9 cellular contexts compared by ENCODE assay signal in genomic region chr13:43364210-43365041, GRCh38.
DNase-seq lines count a peak whose midpoint lies in the region; ATAC-seq and TF ChIP-seq lines count a peak whose summit lies in the region.
"Had no signal": no experiment of that assay in that cellular context is flagged by ENCODE, and none has a peak within 500 bp of the region (broad histone marks: within the 10 kb centered on the region; RNA-seq: fewer than 3 reads in every experiment).

No MANE protein-coding gene starts in this region.

- 45% methylated on average over 10 of the region's 10 CpGs for WGBS in suprapubic skin

- intact Hi-C loops in left lung (cut with DNase I) = no loop called here

- TF ChIP-seq EP300 in suprapubic skin (IDR thresholded peaks at IDR 0.05) = no peak

- peak; percentile 64 for ATAC-seq in left lung
- no peak for ATAC-seq in GM19467 (IDR thresholded peaks at IDR 0.05; ENCODE audit: unreplicated experiment)
- ATAC-seq in GM18498 (IDR thresholded peaks at IDR 0.05; ENCODE audit: unreplicated experiment) = no peak

- H3K4me3 ChIP-seq in MG63 (no peak overlapping the region), cardiac fibroblast (replicated peaks in 1 of 2; ENCODE audit: low read depth in 2 of 2, low read length in 2 of 2) (no peak overlapping the region), left lung (no peak overlapping the region), suprapubic skin (peak overlapping the region; percentile 2)

- H3K27me3 ChIP-seq in MG63 = no peaks in the 10 kb centered on the region
- no peaks in the 10 kb centered on the region for H3K27me3 ChIP-seq in left lung
- H3K27me3 ChIP-seq in suprapubic skin = no peaks in the 10 kb centered on the region

- TF ChIP-seq POLR2A in suprapubic skin (IDR thresholded peaks at IDR 0.05) = no peak

- no peak for TF ChIP-seq CTCF in cardiac fibroblast (IDR thresholded peaks at IDR 0.05; ENCODE audit: low read depth, low read length)
- TF ChIP-seq CTCF in left lung (IDR thresholded peaks at IDR 0.05) = no peak
- TF ChIP-seq CTCF in suprapubic skin (IDR thresholded peaks at IDR 0.05) = no peak

- H3K36me3 ChIP-seq in MG63 (no peaks in the 10 kb centered on the region), left lung (no peaks in the 10 kb centered on the region), suprapubic skin (no peaks in the 10 kb centered on the region)

- peak; percentile 82 for DNase-seq in MG63
- DNase-seq in cardiac fibroblast (ENCODE audit: low read depth in 2 of 2) = peak; percentile 82 to 83
- DNase-seq in left lung = no peak
- DNase-seq in suprapubic skin (ENCODE audit: low spot score in 2 of 2) = no peak
- no peak for DNase-seq in 8988T
- DNase-seq: NCI-H226 had no signal

- H3K9me3 ChIP-seq in MG63 (no peaks in the 10 kb centered on the region), left lung (no peaks in the 10 kb centered on the region), suprapubic skin (no peaks in the 10 kb centered on the region)

- peaks cover 4 to 5% of the 10 kb centered on the region in 2 donors for H3K4me1 ChIP-seq in left lung
- peaks cover 23% of the 10 kb centered on the region for H3K4me1 ChIP-seq in suprapubic skin

- H3K27ac ChIP-seq in left lung = no peak overlapping the region
- H3K27ac ChIP-seq in suprapubic skin = no peak overlapping the region
- H3K27ac ChIP-seq: epithelial cell of prostate had no signal

Comparison
In these comparisons a context has a peak if more than half of its experiments do, and no peak if none do; other contexts are left out.
1. DNase-seq: peak in MG63 (single experiment) and cardiac fibroblast (2 of 2); none in left lung (0 of 2), suprapubic skin (0 of 2) and 8988T (single experiment).